ENCODE assay signal across 29 cellular contexts in the genomic region with DNA sequence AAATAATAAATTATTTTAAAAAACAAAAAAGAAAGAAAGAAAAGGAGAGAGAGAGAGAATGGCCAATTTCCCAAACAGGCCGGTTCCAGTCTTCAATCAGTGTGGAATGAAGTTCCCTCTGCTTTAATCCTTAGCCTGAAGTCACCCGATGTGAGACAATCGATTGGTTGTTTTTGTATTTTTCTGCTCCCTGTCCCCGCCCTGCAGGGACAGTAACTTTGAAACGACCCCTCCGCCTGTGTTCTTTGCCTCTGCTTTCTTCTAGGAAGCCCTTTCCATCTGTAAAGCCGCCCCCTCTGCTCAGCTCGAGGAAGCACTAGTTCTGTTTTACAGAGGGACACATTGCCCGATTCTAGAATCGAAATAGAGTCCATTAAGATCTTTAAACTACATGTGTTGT. TPM values are rescaled to one million over a fixed set of nuclear protein-coding genes. Genes with fewer than 3 reads are reported as not detected.
"Had no signal": no experiment of that assay in that cellular context is flagged by ENCODE, and none has a peak within 500 bp of the region (broad histone marks: within the 10 kb centered on the region; RNA-seq: fewer than 3 reads in every experiment).

No MANE protein-coding gene starts in this region.

- H3K4me1 ChIP-seq: parathyroid adenoma, psoas muscle, thyroid gland had no signal

- ATAC-seq: activated naive CD8-positive, alpha-beta T cell treated with anti-CD3 and anti-CD28 coated beads, Interleukin-2, amount 50 U/mL, for 24 hours; left ventricle myocardium superior; psoas muscle; stimulated activated naive B cell treated with anti-CD40 and anti-IgM and Interleukin-4, amounts not matched to agents 10 μg/mL and 1 μg/mL and 100 μg/mL, for 72 hours had no signal

- H3K9ac ChIP-seq: parathyroid adenoma had no signal

- H3K4me2 ChIP-seq: smooth muscle cell had no signal

- H3K36me3 ChIP-seq: esophagus muscularis mucosa, stomach, thyroid gland had no signal

- H3K9me3 Mint-ChIP-seq: activated naive CD8-positive, alpha-beta T cell treated with anti-CD3 and anti-CD28 coated beads, Interleukin-2, amount 50 U/mL, for 24 hours; central memory CD8-positive, alpha-beta T cell; neural crest cell; T-helper 1 cell treated with Interleukin-12 subunit alpha and Interleukin-12 subunit beta and Interleukin-4 antibody, amounts not matched to agents 30 μg/mL and 1 μg/mL, for 36 hours had no signal

- H3K4me3 Mint-ChIP-seq: activated naive CD8-positive, alpha-beta T cell treated with anti-CD3 and anti-CD28 coated beads, Interleukin-2, amount 50 U/mL, for 24 hours; central memory CD8-positive, alpha-beta T cell; neural crest cell; stimulated activated naive B cell treated with anti-CD40 and anti-IgM and Interleukin-4, amounts not matched to agents 10 μg/mL and 1 μg/mL and 100 μg/mL, for 72 hours; T-helper 1 cell treated with Interleukin-12 subunit alpha and Interleukin-12 subunit beta and Interleukin-4 antibody, amounts not matched to agents 30 μg/mL and 1 μg/mL, for 36 hours had no signal

- H2AFZ ChIP-seq: parathyroid adenoma had no signal

- DNase-seq: activated CD4-positive, alpha-beta T cell treated with anti-CD3 and anti-CD28 coated beads for 1 hour; activated CD8-positive, alpha-beta memory T cell treated with anti-CD3 and anti-CD28 coated beads for 24 hours; activated effector memory CD4-positive, alpha-beta T cell treated with Interleukin-2 at 50 U/mL for 16 hours; activated naive CD4-positive, alpha-beta T cell treated with anti-CD3 and anti-CD28 coated beads, Interleukin-2, amount 50 U/mL, for 16 hours; activated naive CD8-positive, alpha-beta T cell treated with anti-CD3 and anti-CD28 coated beads, Interleukin-2, amount 50 U/mL, for 24 hours; anterior cingulate cortex; dermis blood vessel endothelial cell; effector CD4-positive, alpha-beta T cell; islet precursor cell; left ventricle myocardium superior; mammary epithelial cell; nucleus accumbens; psoas muscle; stimulated activated CD4-positive, alpha-beta T cell treated with anti-CD3 and anti-CD28 coated beads, Interleukin-15, amount 100 ng/mL, for 24 hours; stimulated activated CD4-positive, alpha-beta T cell treated with anti-CD3 and anti-CD28 coated beads, Interleukin-2, amount 100 ng/mL, for 24 hours; stimulated activated naive B cell treated with anti-CD40 and anti-IgM and Interleukin-4, amounts not matched to agents 10 μg/mL and 1 μg/mL and 100 μg/mL, for 72 hours; stomach; T1000; thyroid gland had no signal

- H3K79me2 ChIP-seq: parathyroid adenoma had no signal

- H3K27me3 ChIP-seq: thyroid gland had no signal

- H3K4me3 ChIP-seq: esophagus muscularis mucosa, psoas muscle, smooth muscle cell, stomach, thyroid gland had no signal

- H3K9me3 ChIP-seq: psoas muscle, thyroid gland had no signal

- H3K4me1 Mint-ChIP-seq: activated naive CD8-positive, alpha-beta T cell treated with anti-CD3 and anti-CD28 coated beads, Interleukin-2, amount 50 U/mL, for 24 hours; central memory CD8-positive, alpha-beta T cell had no signal

- H3K27ac ChIP-seq: parathyroid adenoma, psoas muscle, thyroid gland had no signal

- H3K27ac Mint-ChIP-seq: activated naive CD8-positive, alpha-beta T cell treated with anti-CD3 and anti-CD28 coated beads, Interleukin-2, amount 50 U/mL, for 24 hours; stimulated activated naive B cell treated with anti-CD40 and anti-IgM and Interleukin-4, amounts not matched to agents 10 μg/mL and 1 μg/mL and 100 μg/mL, for 72 hours; T-helper 1 cell treated with Interleukin-12 subunit alpha and Interleukin-12 subunit beta and Interleukin-4 antibody, amounts not matched to agents 30 μg/mL and 1 μg/mL, for 36 hours had no signal

RNA-seq across cellular contexts. Expression of gene FOXL3, which starts 33.4 kb away (rescaled TPM):
- total RNA-seq: bronchial epithelial cell, dermis blood vessel endothelial cell, esophagus muscularis mucosa, frontal cortex, left ventricle myocardium superior, mammary epithelial cell, mucosa of gallbladder, neural crest cell, psoas muscle, smooth muscle cell, stomach, thyroid gland, ureter had no signal
- polyA plus RNA-seq: mammary epithelial cell, psoas muscle, smooth muscle cell, stomach had no signal
